ENCODE assay signal across 8 cellular contexts in the genomic region with DNA sequence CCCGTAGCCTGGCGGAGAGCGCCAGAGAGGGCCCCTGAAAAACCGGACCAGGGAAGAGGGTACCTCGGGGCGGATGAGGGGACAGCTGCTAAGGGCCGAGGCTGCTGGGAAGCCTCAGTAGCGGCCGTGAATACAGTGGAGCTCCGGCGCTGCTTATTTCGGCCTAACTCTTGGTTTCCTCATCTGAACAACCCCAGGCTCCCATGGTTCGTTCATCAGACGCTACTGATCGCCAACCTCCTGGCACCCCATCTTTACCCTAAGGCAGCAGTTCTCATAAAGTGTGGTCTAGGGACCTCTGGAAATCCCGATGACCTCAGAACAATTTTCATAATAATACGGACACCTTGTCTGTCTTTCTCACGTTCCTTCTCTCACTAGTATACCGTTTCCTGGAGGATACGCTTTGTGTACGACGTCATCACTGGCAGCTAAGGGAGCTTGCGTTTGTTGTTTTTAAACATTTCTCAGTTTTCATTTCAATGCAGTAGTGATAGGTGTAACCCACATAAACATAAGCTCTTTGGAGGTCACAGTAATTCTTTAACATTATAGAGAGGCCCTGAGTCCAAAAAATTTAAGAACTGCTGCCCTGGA. TPM values are rescaled to one million over a fixed set of nuclear protein-coding genes. Genes with fewer than 3 reads are reported as not detected.
DNase-seq lines count a peak whose midpoint lies in the region; ATAC-seq and TF ChIP-seq lines count a peak whose summit lies in the region.

No MANE protein-coding gene starts in this region.

- no peak for TF ChIP-seq CTCF in 22Rv1 (IDR thresholded peaks at IDR 0.05)
- no peak for TF ChIP-seq CTCF in lower lobe of right lung (IDR thresholded peaks at IDR 0.05)
- TF ChIP-seq CTCF in upper lobe of left lung (IDR thresholded peaks at IDR 0.05) = peak in 1 of 6 experiments; percentile 7

- H3K27me3 ChIP-seq in lower lobe of right lung (ENCODE audit: low read depth) = peaks cover 11% of the 10 kb centered on the region
- no peaks in the 10 kb centered on the region for H3K27me3 ChIP-seq in upper lobe of left lung

- no peaks in the 10 kb centered on the region for H3K36me3 ChIP-seq in lower lobe of right lung
- no peaks in the 10 kb centered on the region for H3K36me3 ChIP-seq in upper lobe of left lung

- intact Hi-C loops in lower lobe of right lung (cut with DNase I) = no loop called here

- H3K27ac ChIP-seq in 22Rv1 = peak overlapping the region; percentile 80
- peak overlapping the region; percentile 91 for H3K27ac ChIP-seq in lower lobe of right lung
- H3K27ac ChIP-seq in upper lobe of left lung = peak overlapping the region; percentile 87 to 96 (median 93)

- 2 to 4% methylated on average over 11 to 23 of the region's 23 CpGs for WGBS in upper lobe of left lung, 2 donors

- H3K9me3 ChIP-seq in lower lobe of right lung = no peaks in the 10 kb centered on the region
- no peaks in the 10 kb centered on the region for H3K9me3 ChIP-seq in upper lobe of left lung

- H3K27ac Mint-ChIP-seq in central memory CD8-positive, alpha-beta T cell (ENCODE audit: low read depth) = peak overlapping the region; percentile 98

- TF ChIP-seq EP300 in upper lobe of left lung (IDR thresholded peaks at IDR 0.05) = no peak

- no peaks in the 10 kb centered on the region for H3K9me3 Mint-ChIP-seq in central memory CD8-positive, alpha-beta T cell

- H3K4me1 ChIP-seq in lower lobe of right lung = peaks cover 22% of the 10 kb centered on the region
- peaks cover 14 to 32% (median 17%) of the 10 kb centered on the region in 4 donors for H3K4me1 ChIP-seq in upper lobe of left lung

- H3K4me3 ChIP-seq in lower lobe of right lung (peak overlapping the region; percentile 84), upper lobe of left lung (peak overlapping the region; percentile 84 to 98 (median 92))

- H3K4me1 Mint-ChIP-seq in central memory CD8-positive, alpha-beta T cell = peaks cover 26% of the 10 kb centered on the region

- ATAC-seq in GM18499 (IDR thresholded peaks at IDR 0.05; ENCODE audit: insufficient read depth, unreplicated experiment) (peak; percentile 30), HG02870 (IDR thresholded peaks at IDR 0.05; ENCODE audit: unreplicated experiment) (peak; percentile 32), lower lobe of right lung (peak in 1 of 2 donors; percentile 36), upper lobe of left lung (ENCODE audit: low FRiP score in 2 of 2) (peak in 1 of 2 donors; percentile 21)
- peak; percentile 47 for ATAC-seq in central memory CD8-positive, alpha-beta T cell (replicated peaks; ENCODE audit: extremely low read depth, poor library complexity, severe bottlenecking)

- peaks cover 11% of the 10 kb centered on the region for H3K36me3 Mint-ChIP-seq in central memory CD8-positive, alpha-beta T cell (ENCODE audit: insufficient read depth)

- H3K4me3 Mint-ChIP-seq in central memory CD8-positive, alpha-beta T cell = peak overlapping the region; percentile 87

- peak; percentile 55 for DNase-seq in NCI-H345 (lab: John Stamatoyannopoulos, UW)
- DNase-seq in central memory CD8-positive, alpha-beta T cell (ENCODE audit: low spot score in 2 of 2) = no peak
- no peak for DNase-seq in lower lobe of right lung
- no peak for DNase-seq in upper lobe of left lung
- no peak for DNase-seq in NCI-H524 (lab: John Stamatoyannopoulos, UW)

- peaks cover 27% of the 10 kb centered on the region for H3K27me3 Mint-ChIP-seq in central memory CD8-positive, alpha-beta T cell

- TF ChIP-seq POLR2A in upper lobe of left lung (IDR thresholded peaks at IDR 0.05) = no peak

RNA-seq across cellular contexts. Expression of gene RAB28, which starts 0.7 kb away (rescaled TPM):
- 18.8 TPM for total RNA-seq in lower lobe of right lung
- total RNA-seq in upper lobe of left lung = 10 to 100 TPM in 4 of 6 donors, 1 to 10 TPM in 2; 7.3 to 19.5 (median 16.6) TPM

RNA-seq across cellular contexts. Expression of gene NKX3-2, which starts 59.5 kb away (rescaled TPM):
- total RNA-seq in lower lobe of right lung = not detected
- under 1 TPM in 1 of 6 donors, not detected in 5; 0.49 TPM for total RNA-seq in upper lobe of left lung
